Comparison of ENCODE assay signal across 29 cellular contexts in the genomic region with DNA sequence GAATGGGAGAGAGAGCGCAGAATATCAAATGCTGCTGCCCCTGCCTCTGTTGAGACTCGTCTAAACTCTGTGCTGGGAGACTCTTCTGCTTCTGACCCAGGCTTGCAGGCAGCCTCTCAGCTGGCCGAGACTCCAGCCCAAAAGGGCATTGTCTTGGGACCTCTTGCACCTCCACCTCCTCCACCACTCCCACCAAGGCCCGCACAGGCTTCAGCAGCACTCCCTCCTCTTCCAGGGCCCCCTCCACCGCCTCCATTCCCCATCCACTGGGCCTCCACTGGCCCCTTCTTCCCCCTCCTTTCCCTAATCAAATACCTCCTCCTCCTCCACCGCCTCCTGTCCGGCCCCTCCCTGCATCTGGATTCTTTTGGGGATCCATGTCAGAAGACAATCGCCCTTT. TPM values are rescaled to one million over a fixed set of nuclear protein-coding genes. Genes with fewer than 3 reads are reported as not detected.
"Had no signal": no experiment of that assay in that cellular context is flagged by ENCODE, and none has a peak within 500 bp of the region (broad histone marks: within the 10 kb centered on the region; RNA-seq: fewer than 3 reads in every experiment).

No MANE protein-coding gene starts in this region.

- H3K27ac Mint-ChIP-seq: naive thymus-derived CD4-positive, alpha-beta T cell; natural killer cell; nephron; progenitor cell of endocrine pancreas; stimulated activated effector memory CD8-positive, alpha-beta T cell treated with anti-CD3 and anti-CD28 coated beads, Interleukin-12 subunit alpha, Interleukin-12 subunit beta, amount 100 ng/mL, for 72 hours; type B pancreatic cell had no signal

- H3K27ac ChIP-seq: ovary, parathyroid adenoma, psoas muscle, right lobe of liver, sigmoid colon, suprapubic skin, testis, tibial artery, transverse colon, upper lobe of right lung, uterus had no signal

- H3K79me2 ChIP-seq: parathyroid adenoma had no signal

- H3K36me3 Mint-ChIP-seq: naive thymus-derived CD4-positive, alpha-beta T cell; natural killer cell; stimulated activated effector memory CD8-positive, alpha-beta T cell treated with anti-CD3 and anti-CD28 coated beads, Interleukin-12 subunit alpha, Interleukin-12 subunit beta, amount 100 ng/mL, for 72 hours; type B pancreatic cell had no signal

- FAIRE-seq: small intestine had no signal

- DNase-seq: naive thymus-derived CD4-positive, alpha-beta T cell; natural killer cell; occipital lobe; ovary; psoas muscle; right cardiac atrium; sigmoid colon; small intestine; stimulated activated CD4-positive, alpha-beta T cell treated with anti-CD3 and anti-CD28 coated beads, Interleukin-15, amount 100 ng/mL, for 24 hours; stimulated activated CD4-positive, alpha-beta T cell treated with anti-CD3 and anti-CD28 coated beads, Interleukin-2, amount 100 ng/mL, for 24 hours; stimulated activated CD4-positive, alpha-beta T cell treated with anti-CD3 and anti-CD28 coated beads, Interleukin-2, amount 100 ng/mL, for 48 hours; stimulated activated CD4-positive, alpha-beta T cell treated with anti-CD3 and anti-CD28 coated beads, Interleukin-4, amount 100 ng/mL, for 24 hours; stimulated activated naive CD4-positive, alpha-beta T cell; stimulated activated naive CD8-positive, alpha-beta T cell treated with anti-CD3 and anti-CD28 coated beads, Interleukin-15, amount 100 ng/mL, for 72 hours; stimulated activated naive CD8-positive, alpha-beta T cell treated with anti-CD3 and anti-CD28 coated beads, Interleukin-15, Interleukin-2, amounts not matched to agents 100 U/mL and 50 U/mL, for 24 hours; substantia nigra; testis; tibial artery; transverse colon; upper lobe of right lung; uterus had no signal

- H3K27me3 ChIP-seq: ovary, right lobe of liver, sigmoid colon, suprapubic skin, testis, tibial artery, transverse colon, upper lobe of right lung, uterus had no signal

- H3K9ac ChIP-seq: parathyroid adenoma had no signal

- ATAC-seq: naive thymus-derived CD4-positive, alpha-beta T cell; natural killer cell; psoas muscle; right cardiac atrium; right lobe of liver; stimulated activated effector memory CD8-positive, alpha-beta T cell treated with anti-CD3 and anti-CD28 coated beads, Interleukin-12 subunit alpha, Interleukin-12 subunit beta, amount 100 ng/mL, for 72 hours; stimulated activated naive CD8-positive, alpha-beta T cell treated with anti-CD3 and anti-CD28 coated beads, Interleukin-15, amount 100 ng/mL, for 72 hours; stimulated activated naive CD8-positive, alpha-beta T cell treated with anti-CD3 and anti-CD28 coated beads, Interleukin-15, Interleukin-2, amounts not matched to agents 100 U/mL and 50 U/mL, for 24 hours; upper lobe of right lung had no signal

- H3K27me3 Mint-ChIP-seq: stimulated activated naive CD8-positive, alpha-beta T cell treated with anti-CD3 and anti-CD28 coated beads, Interleukin-15, amount 100 ng/mL, for 72 hours; type B pancreatic cell had no signal

- H3K4me1 Mint-ChIP-seq: naive thymus-derived CD4-positive, alpha-beta T cell; natural killer cell; nephron; stimulated activated effector memory CD8-positive, alpha-beta T cell treated with anti-CD3 and anti-CD28 coated beads, Interleukin-12 subunit alpha, Interleukin-12 subunit beta, amount 100 ng/mL, for 72 hours; stimulated activated naive CD8-positive, alpha-beta T cell treated with anti-CD3 and anti-CD28 coated beads, Interleukin-15, amount 100 ng/mL, for 72 hours had no signal

- H3K9me3 ChIP-seq: psoas muscle, right lobe of liver, sigmoid colon, suprapubic skin, testis, tibial artery, transverse colon, upper lobe of right lung, uterus had no signal

- H3K4me3 Mint-ChIP-seq: naive thymus-derived CD4-positive, alpha-beta T cell; natural killer cell; nephron; stimulated activated effector memory CD8-positive, alpha-beta T cell treated with anti-CD3 and anti-CD28 coated beads, Interleukin-12 subunit alpha, Interleukin-12 subunit beta, amount 100 ng/mL, for 72 hours; stimulated activated naive CD8-positive, alpha-beta T cell treated with anti-CD3 and anti-CD28 coated beads, Interleukin-15, amount 100 ng/mL, for 72 hours; type B pancreatic cell had no signal

- H3K4me3 ChIP-seq: ovary, psoas muscle, right lobe of liver, sigmoid colon, suprapubic skin, testis, tibial artery, transverse colon, upper lobe of right lung, uterus had no signal

- H3K9me3 Mint-ChIP-seq: nephron; stimulated activated naive CD8-positive, alpha-beta T cell treated with anti-CD3 and anti-CD28 coated beads, Interleukin-15, amount 100 ng/mL, for 72 hours; type B pancreatic cell had no signal

- H3K36me3 ChIP-seq: ovary, right lobe of liver, sigmoid colon, suprapubic skin, tibial artery, transverse colon, upper lobe of right lung, uterus had no signal

- H3K4me1 ChIP-seq: parathyroid adenoma, psoas muscle, sigmoid colon, suprapubic skin, testis, tibial artery, transverse colon, upper lobe of right lung, uterus had no signal

RNA-seq across cellular contexts. Expression of a gene that starts 31.3 kb away (rescaled TPM):
- total RNA-seq: naive thymus-derived CD4-positive, alpha-beta T cell; natural killer cell; progenitor cell of endocrine pancreas; sigmoid colon; transverse colon; upper lobe of right lung had no signal
- polyA plus RNA-seq: naive thymus-derived CD4-positive, alpha-beta T cell; right cardiac atrium; urinary bladder had no signal
